Comparison of ENCODE assay signal across 11 cellular contexts in the genomic region with DNA sequence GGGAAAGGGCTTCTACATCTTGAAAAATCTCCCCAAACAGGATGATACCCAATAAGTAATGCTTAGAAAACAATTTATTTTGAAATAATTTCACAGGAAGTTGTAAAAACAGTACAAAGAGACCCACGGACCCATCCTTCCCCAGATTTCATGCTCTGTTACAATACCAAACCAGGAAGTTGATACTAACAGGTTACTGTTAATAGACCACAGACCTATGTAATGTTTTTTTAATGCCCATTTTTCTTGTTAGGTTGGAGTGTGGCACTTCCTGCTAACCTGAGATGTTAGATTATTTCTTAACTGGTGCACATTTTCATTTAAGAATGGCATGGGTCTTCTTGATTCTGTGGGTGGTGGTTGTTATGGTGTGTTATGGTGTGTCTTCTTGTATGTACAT. TPM values are rescaled to one million over a fixed set of nuclear protein-coding genes. Genes with fewer than 3 reads are reported as not detected.
A peak's percentile ranks its signal among the peaks of the same experiment; 100 is the strongest.
DNase-seq lines count a peak whose midpoint lies in the region; ATAC-seq and TF ChIP-seq lines count a peak whose summit lies in the region.
"Had no signal": no experiment of that assay in that cellular context is flagged by ENCODE, and none has a peak within 500 bp of the region (broad histone marks: within the 10 kb centered on the region; RNA-seq: fewer than 3 reads in every experiment).

No MANE protein-coding gene starts in this region.

- H3K27me3 ChIP-seq in OCI-LY3 (ENCODE audit: low read depth, low read length) (peaks cover 16% of the 10 kb centered on the region), gastrocnemius medialis (no peaks in the 10 kb centered on the region), psoas muscle (ENCODE audit: insufficient read depth in 3 of 3, low read length in 2 of 3) (no peaks in the 10 kb centered on the region)

- TF ChIP-seq CTCF in OCI-LY3 (IDR thresholded peaks at IDR 0.05; ENCODE audit: low read depth, low read length) (no peak), gastrocnemius medialis (IDR thresholded peaks at IDR 0.05 in 4 of 5, conservative IDR thresholded peaks at IDR 0.05 in 1 of 5) (no peak), psoas muscle (IDR thresholded peaks at IDR 0.05) (no peak)

- H3K4me3 Mint-ChIP-seq in stimulated activated naive CD8-positive, alpha-beta T cell treated with anti-CD3 and anti-CD28 coated beads, Interleukin-15, Interleukin-2, amounts not matched to agents 100 ng/mL and 50 ng/mL, for 24 hours: peak overlapping the region; percentile 45
- H3K4me3 Mint-ChIP-seq: GM23338 had no signal

- H2AFZ ChIP-seq in OCI-LY3 (ENCODE audit: low read depth, low read length): no peak overlapping the region
- H2AFZ ChIP-seq: GM23338 had no signal

- H3K4me3 ChIP-seq in OCI-LY3 (ENCODE audit: low read length) (no peak overlapping the region), gastrocnemius medialis (no peak overlapping the region), psoas muscle (no peak overlapping the region)
- H3K4me3 ChIP-seq: GM23338, thoracic aorta had no signal

- peaks cover 21% of the 10 kb centered on the region for H3K9me3 Mint-ChIP-seq in stimulated activated naive CD8-positive, alpha-beta T cell treated with anti-CD3 and anti-CD28 coated beads, Interleukin-15, Interleukin-2, amounts not matched to agents 100 ng/mL and 50 ng/mL, for 24 hours

- ATAC-seq in stimulated activated naive CD8-positive, alpha-beta T cell treated with anti-CD3 and anti-CD28 coated beads, Interleukin-15, Interleukin-2, amounts not matched to agents 100 U/mL and 50 U/mL, for 24 hours: no peak
- ATAC-seq in esophagus mucosa (peak; percentile 30), gastrocnemius medialis (no peak), psoas muscle (no peak)
- ATAC-seq: GM23338 had no signal

- H3K9me3 ChIP-seq in OCI-LY3 (ENCODE audit: insufficient read depth, low read length) (peaks cover 13% of the 10 kb centered on the region; the same call in 1 of the 2 replicates), gastrocnemius medialis (no peaks in the 10 kb centered on the region), psoas muscle (peaks cover 7% of the 10 kb centered on the region)
- H3K9me3 ChIP-seq: thoracic aorta had no signal

- no peaks in the 10 kb centered on the region for H3K27me3 Mint-ChIP-seq in stimulated activated naive CD8-positive, alpha-beta T cell treated with anti-CD3 and anti-CD28 coated beads, Interleukin-15, Interleukin-2, amounts not matched to agents 100 ng/mL and 50 ng/mL, for 24 hours

- no peak for DNase-seq in stimulated activated naive CD8-positive, alpha-beta T cell treated with anti-CD3 and anti-CD28 coated beads, Interleukin-15, Interleukin-2, amounts not matched to agents 100 U/mL and 50 U/mL, for 24 hours
- DNase-seq in NCI-H2196 treated with DMSO at 0.1 percent for 48 hours (lab: John Stamatoyannopoulos, UW; ENCODE audit: unreplicated experiment) (no peak), inferior parietal cortex (ENCODE audit: extremely low spot score) (no peak), gastrocnemius medialis (no peak), psoas muscle (no peak)
- DNase-seq: dermis blood vessel endothelial cell had no signal

- peaks cover 25% of the 10 kb centered on the region for H3K36me3 Mint-ChIP-seq in stimulated activated naive CD8-positive, alpha-beta T cell treated with anti-CD3 and anti-CD28 coated beads, Interleukin-15, Interleukin-2, amounts not matched to agents 100 ng/mL and 50 ng/mL, for 24 hours (ENCODE audit: low read depth)

- peaks cover 93% of the 10 kb centered on the region for H3K4me1 Mint-ChIP-seq in stimulated activated naive CD8-positive, alpha-beta T cell treated with anti-CD3 and anti-CD28 coated beads, Interleukin-15, Interleukin-2, amounts not matched to agents 100 ng/mL and 50 ng/mL, for 24 hours (ENCODE audit: low read depth)

- 36 to 59% (median 51%) methylated on average over 1 of the region's 1 CpG for WGBS in psoas muscle, 3 donors

- peak overlapping the region; percentile 60 for H3K4me2 ChIP-seq in OCI-LY3 (ENCODE audit: low read length)
- H3K4me2 ChIP-seq: GM23338 had no signal

- H3K36me3 ChIP-seq in OCI-LY3 (replicated peaks; ENCODE audit: low read depth, low read length) (peaks cover 7% of the 10 kb centered on the region), gastrocnemius medialis (no peaks in the 10 kb centered on the region), psoas muscle (ENCODE audit: insufficient read depth in 1 of 2, low read depth in 1 of 2) (no peaks in the 10 kb centered on the region)
- H3K36me3 ChIP-seq: thoracic aorta had no signal

- H3K9ac ChIP-seq in OCI-LY3 (ENCODE audit: low read length): no peak overlapping the region

- H4K20me1 ChIP-seq in OCI-LY3 (ENCODE audit: insufficient read depth, low read length): peaks cover 50% of the 10 kb centered on the region

- peak overlapping the region; percentile 86 for H3K27ac Mint-ChIP-seq in stimulated activated naive CD8-positive, alpha-beta T cell treated with anti-CD3 and anti-CD28 coated beads, Interleukin-15, Interleukin-2, amounts not matched to agents 100 ng/mL and 50 ng/mL, for 24 hours
- H3K27ac Mint-ChIP-seq: GM23338 had no signal

- H3K79me2 ChIP-seq in OCI-LY3 (ENCODE audit: low read length): no peaks in the 10 kb centered on the region; the same call in 1 of the 2 replicates

- in situ Hi-C loops in gastrocnemius medialis (cut with MboI; ENCODE audit: low sequenced_read_pairs in 4 of 4): loop anchor here in 2 of 4 donors (10.0 to 25.0 kb wide), 3 partner anchors 118 to 345 kb away; no protein-coding TSS in a partner anchor

- no peak for TF ChIP-seq POLR2A in gastrocnemius medialis (IDR thresholded peaks at IDR 0.05)

- intact Hi-C loops in gastrocnemius medialis (cut with DNase I; ENCODE audit: low total_unique reads) (no loop called here), psoas muscle (cut with DNase I) (no loop called here)

- H3K4me1 ChIP-seq in OCI-LY3 (ENCODE audit: low read length) (peaks cover 32% of the 10 kb centered on the region), gastrocnemius medialis (no peaks in the 10 kb centered on the region), psoas muscle (peaks cover 4% of the 10 kb centered on the region)

- no peak overlapping the region for H3K27ac ChIP-seq in OCI-LY3 (ENCODE audit: low read length)
- no peak overlapping the region for H3K27ac ChIP-seq in gastrocnemius medialis
- no peak overlapping the region for H3K27ac ChIP-seq in psoas muscle
- H3K27ac ChIP-seq: thoracic aorta had no signal

RNA-seq across cellular contexts. Expression of gene MGAT5, which starts 21.4 kb away (rescaled TPM):
- total RNA-seq in esophagus mucosa (23.6 TPM), gastrocnemius medialis (1 to 10 TPM; 3.0 to 4.9 (median 3.3) TPM), psoas muscle (1 to 10 TPM; 2.1 to 7.0 (median 5.2) TPM)
- polyA plus RNA-seq in psoas muscle: 1 to 10 TPM; 1.1 to 1.6 (median 1.1) TPM
